In the genomic region with DNA sequence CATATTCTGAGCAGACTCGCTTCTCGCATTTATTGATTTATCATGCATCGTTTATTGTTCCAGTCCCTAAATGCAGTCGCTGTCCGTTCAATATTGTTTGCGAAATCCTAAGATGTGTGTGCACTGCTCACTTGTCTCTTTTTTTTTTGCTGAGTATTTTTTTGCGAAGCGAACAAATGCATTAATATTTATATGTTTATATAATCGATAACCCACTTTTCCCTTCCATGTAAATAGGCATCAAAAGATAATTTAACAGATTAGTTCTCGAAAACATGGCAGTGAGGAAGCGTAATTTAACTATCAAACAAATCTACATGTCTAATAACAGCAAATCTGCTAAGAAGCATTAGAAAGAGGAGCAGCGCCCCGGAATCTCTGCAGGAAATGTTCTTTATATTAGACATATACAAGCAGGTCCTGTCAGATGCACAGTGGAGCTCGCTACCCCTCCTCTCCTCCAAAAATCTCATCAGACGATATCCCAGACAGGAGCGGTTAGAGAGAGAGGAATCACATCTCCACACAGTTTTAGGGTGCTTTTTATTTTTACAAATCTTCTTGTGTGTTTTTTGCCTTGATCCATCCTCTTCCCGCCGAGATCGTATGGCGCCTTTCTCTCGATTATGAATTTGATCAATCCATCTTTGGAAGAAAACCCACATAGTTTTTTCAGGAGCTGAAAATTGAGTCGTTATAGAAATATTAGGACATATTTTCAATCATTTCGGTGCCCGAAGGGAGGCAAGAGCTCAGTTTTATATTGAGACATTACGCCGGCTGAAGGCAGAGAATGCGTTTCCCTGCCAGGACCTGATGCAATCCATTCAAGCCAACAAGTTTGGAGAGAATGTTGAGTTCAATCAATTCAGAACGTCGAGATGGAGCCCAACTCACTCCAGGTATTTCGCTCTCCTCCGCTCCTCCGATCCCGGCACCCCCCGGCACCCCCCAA, we compare ENCODE assay signal across 8 cellular contexts. TPM values are rescaled to one million over a fixed set of nuclear protein-coding genes. Genes with fewer than 3 reads are reported as not detected.
DNase-seq lines count a peak whose midpoint lies in the region; ATAC-seq, FAIRE-seq and TF ChIP-seq lines count a peak whose summit lies in the region.

A gene with protein sequence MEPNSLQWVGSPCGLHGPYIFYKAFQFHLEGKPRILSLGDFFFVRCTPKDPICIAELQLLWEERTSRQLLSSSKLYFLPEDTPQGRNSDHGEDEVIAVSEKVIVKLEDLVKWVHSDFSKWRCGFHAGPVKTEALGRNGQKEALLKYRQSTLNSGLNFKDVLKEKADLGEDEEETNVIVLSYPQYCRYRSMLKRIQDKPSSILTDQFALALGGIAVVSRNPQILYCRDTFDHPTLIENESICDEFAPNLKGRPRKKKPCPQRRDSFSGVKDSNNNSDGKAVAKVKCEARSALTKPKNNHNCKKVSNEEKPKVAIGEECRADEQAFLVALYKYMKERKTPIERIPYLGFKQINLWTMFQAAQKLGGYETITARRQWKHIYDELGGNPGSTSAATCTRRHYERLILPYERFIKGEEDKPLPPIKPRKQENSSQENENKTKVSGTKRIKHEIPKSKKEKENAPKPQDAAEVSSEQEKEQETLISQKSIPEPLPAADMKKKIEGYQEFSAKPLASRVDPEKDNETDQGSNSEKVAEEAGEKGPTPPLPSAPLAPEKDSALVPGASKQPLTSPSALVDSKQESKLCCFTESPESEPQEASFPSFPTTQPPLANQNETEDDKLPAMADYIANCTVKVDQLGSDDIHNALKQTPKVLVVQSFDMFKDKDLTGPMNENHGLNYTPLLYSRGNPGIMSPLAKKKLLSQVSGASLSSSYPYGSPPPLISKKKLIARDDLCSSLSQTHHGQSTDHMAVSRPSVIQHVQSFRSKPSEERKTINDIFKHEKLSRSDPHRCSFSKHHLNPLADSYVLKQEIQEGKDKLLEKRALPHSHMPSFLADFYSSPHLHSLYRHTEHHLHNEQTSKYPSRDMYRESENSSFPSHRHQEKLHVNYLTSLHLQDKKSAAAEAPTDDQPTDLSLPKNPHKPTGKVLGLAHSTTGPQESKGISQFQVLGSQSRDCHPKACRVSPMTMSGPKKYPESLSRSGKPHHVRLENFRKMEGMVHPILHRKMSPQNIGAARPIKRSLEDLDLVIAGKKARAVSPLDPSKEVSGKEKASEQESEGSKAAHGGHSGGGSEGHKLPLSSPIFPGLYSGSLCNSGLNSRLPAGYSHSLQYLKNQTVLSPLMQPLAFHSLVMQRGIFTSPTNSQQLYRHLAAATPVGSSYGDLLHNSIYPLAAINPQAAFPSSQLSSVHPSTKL (plus strand): TSS at position 871 of the 955 bp plus-strand sequence. CDS start 11 bp downstream, at position 882.

- peaks cover 20% of the 10 kb centered on the region for H3K36me3 Mint-ChIP-seq in activated CD8-positive, alpha-beta T cell treated with anti-CD3 and anti-CD28 coated beads for 36 hours (ENCODE audit: low read depth)
- H3K36me3 Mint-ChIP-seq in stimulated activated naive B cell treated with anti-CD40 and anti-IgM and Interleukin-4, amounts not matched to agents 10 μg/mL and 1 μg/mL and 100 μg/mL, for 72 hours: peaks cover 36 to 46% of the 10 kb centered on the region in 2 donors

- no peaks in the 10 kb centered on the region for H3K27me3 ChIP-seq in endocrine pancreas (ENCODE audit: control insufficient read depth, insufficient read depth, low read length)
- no peaks in the 10 kb centered on the region for H3K27me3 ChIP-seq in lung (ENCODE audit: control insufficient read depth, insufficient read depth)

- no peak for ATAC-seq in activated CD8-positive, alpha-beta T cell treated with anti-CD3 and anti-CD28 coated beads for 36 hours
- ATAC-seq in lung (ENCODE audit: insufficient read depth, low FRiP score): no peak
- ATAC-seq in stimulated activated naive B cell treated with anti-CD40 and anti-IgM and Interleukin-4, amounts not matched to agents 10 μg/mL and 1 μg/mL and 100 μg/mL, for 72 hours (replicated peaks): no peak
- ATAC-seq in HG02642 (IDR thresholded peaks at IDR 0.05; ENCODE audit: poor library complexity, unreplicated experiment): no peak

- H3K4me1 ChIP-seq in endocrine pancreas (ENCODE audit: control insufficient read depth, insufficient read depth, low read length): peaks cover 23% of the 10 kb centered on the region
- peaks cover 1 to 3% of the 10 kb centered on the region in 2 donors for H3K4me1 ChIP-seq in lung (ENCODE audit: control insufficient read depth in 2 of 2, insufficient read depth in 2 of 2, low read length in 2 of 2)

- TF ChIP-seq CTCF in activated CD8-positive, alpha-beta T cell treated with anti-CD3 and anti-CD28 coated beads for 36 hours (IDR thresholded peaks at IDR 0.05): no peak
- TF ChIP-seq CTCF in lung (IDR thresholded peaks at IDR 0.05; ENCODE audit: control extremely low read depth, extremely low read depth): no peak

- POLR2A ChIA-PET in activated CD8-positive, alpha-beta T cell treated with anti-CD3 and anti-CD28 coated beads for 36 hours (lab: Charles Lee): interaction anchor here (0.9 to 8.8 kb wide), 16 partner anchors 19 to 283 kb away, joined by 3 to 137 read pairs (median 8); no protein-coding TSS in a partner anchor

- H3K4me3 ChIP-seq in endocrine pancreas (ENCODE audit: control insufficient read depth, insufficient read depth, low read length) (peak within 1 kb of the TSS; percentile 99), lung (peak within 1 kb of the TSS; percentile 42)

- no peaks in the 10 kb centered on the region for H3K27me3 Mint-ChIP-seq in activated CD8-positive, alpha-beta T cell treated with anti-CD3 and anti-CD28 coated beads for 36 hours
- no peaks in the 10 kb centered on the region for H3K27me3 Mint-ChIP-seq in stimulated activated naive B cell treated with anti-CD40 and anti-IgM and Interleukin-4, amounts not matched to agents 10 μg/mL and 1 μg/mL and 100 μg/mL, for 72 hours

- H3K4me3 Mint-ChIP-seq in activated CD8-positive, alpha-beta T cell treated with anti-CD3 and anti-CD28 coated beads for 36 hours: peak within 1 kb of the TSS; percentile 86
- H3K4me3 Mint-ChIP-seq in stimulated activated naive B cell treated with anti-CD40 and anti-IgM and Interleukin-4, amounts not matched to agents 10 μg/mL and 1 μg/mL and 100 μg/mL, for 72 hours: peak within 1 kb of the TSS; percentile 91 to 95

- H3K4me1 Mint-ChIP-seq in activated CD8-positive, alpha-beta T cell treated with anti-CD3 and anti-CD28 coated beads for 36 hours (ENCODE audit: low read depth): peaks cover 45% of the 10 kb centered on the region
- peaks cover 24 to 51% of the 10 kb centered on the region in 2 donors for H3K4me1 Mint-ChIP-seq in stimulated activated naive B cell treated with anti-CD40 and anti-IgM and Interleukin-4, amounts not matched to agents 10 μg/mL and 1 μg/mL and 100 μg/mL, for 72 hours

- WGBS in lung, 2 donors: 0 to 1% methylated on average over 34 of the region's 34 CpGs

- no peak for DNase-seq in GM12891 (ENCODE audit: insufficient read length, low spot score)
- DNase-seq in NCI-H345 treated with DMSO at 0.1 percent for 48 hours (lab: John Stamatoyannopoulos, UW; ENCODE audit: unreplicated experiment): peak; percentile 57
- DNase-seq in activated CD8-positive, alpha-beta T cell treated with anti-CD3 and anti-CD28 coated beads for 36 hours: peak; percentile 66
- DNase-seq in lung (ENCODE audit: low spot score): peak; percentile 37
- peak; percentile 36 for DNase-seq in stimulated activated naive B cell treated with anti-CD40 and anti-IgM and Interleukin-4, amounts not matched to agents 10 μg/mL and 1 μg/mL and 100 μg/mL, for 72 hours

- H3K36me3 ChIP-seq in endocrine pancreas (ENCODE audit: control insufficient read depth, insufficient read depth, low read length): no peaks in the 10 kb centered on the region
- no peaks in the 10 kb centered on the region for H3K36me3 ChIP-seq in lung (ENCODE audit: control insufficient read depth in 2 of 2, insufficient read depth in 2 of 2, low read length in 2 of 2)

- peak within 1 kb of the TSS; percentile 85 for H3K9ac ChIP-seq in endocrine pancreas (ENCODE audit: control insufficient read depth, insufficient read depth, low read length)

- H3K9me3 Mint-ChIP-seq in activated CD8-positive, alpha-beta T cell treated with anti-CD3 and anti-CD28 coated beads for 36 hours: no peaks in the 10 kb centered on the region
- no peaks in the 10 kb centered on the region for H3K9me3 Mint-ChIP-seq in stimulated activated naive B cell treated with anti-CD40 and anti-IgM and Interleukin-4, amounts not matched to agents 10 μg/mL and 1 μg/mL and 100 μg/mL, for 72 hours

- TF ChIP-seq POLR2A in GM12891 (IDR thresholded peaks at IDR 0.05; ENCODE audit: low read depth, low read length): no peak

- peak; percentile 32 for FAIRE-seq in A204.1 (lab: Jason Lieb, UNC)
- peak; percentile 78 for FAIRE-seq in GM12891 (lab: Jason Lieb, UNC)

- peak within 1 kb of the TSS; percentile 97 for H3K27ac Mint-ChIP-seq in activated CD8-positive, alpha-beta T cell treated with anti-CD3 and anti-CD28 coated beads for 36 hours
- H3K27ac Mint-ChIP-seq in stimulated activated naive B cell treated with anti-CD40 and anti-IgM and Interleukin-4, amounts not matched to agents 10 μg/mL and 1 μg/mL and 100 μg/mL, for 72 hours: peak within 1 kb of the TSS; percentile 100

- intact Hi-C loops in activated CD8-positive, alpha-beta T cell treated with anti-CD3 and anti-CD28 coated beads for 36 hours (cut with micrococcal nuclease): loop anchor here (2.0 to 5.0 kb wide), 4 partner anchors 92 to 341 kb away; no protein-coding TSS in a partner anchor

- CTCF ChIA-PET in activated CD8-positive, alpha-beta T cell treated with anti-CD3 and anti-CD28 coated beads for 36 hours (lab: Charles Lee): interaction anchor here (0.7 to 11.0 kb wide), 11 partner anchors 34 to 150 kb away, joined by 3 to 98 read pairs (median 6); no protein-coding TSS in a partner anchor

- H3K27ac ChIP-seq in lung (ENCODE audit: low read depth in 1 of 2, low read length in 1 of 2): peak within 1 kb of the TSS; percentile 84 to 88

- H3K9me3 ChIP-seq in endocrine pancreas (ENCODE audit: control insufficient read depth, low read length) (no peaks in the 10 kb centered on the region), lung (ENCODE audit: control insufficient read depth in 2 of 2, insufficient read depth in 1 of 2, low read length in 1 of 2) (no peaks in the 10 kb centered on the region)

TF ChIP-seq in GM12891, 5 proteins besides CTCF, POLR2A, EP300 and RAD21:
- no peak for TF ChIP-seq PAX5 (IDR thresholded peaks at IDR 0.05; ENCODE audit: insufficient read depth, low read length, severe bottlenecking)

RNA-seq across cellular contexts. Expression of the gene that starts here (rescaled TPM):
- 1.9 TPM for polyA plus RNA-seq in GM12891 (2012; ENCODE audit: low read depth, missing spikeins)
- total RNA-seq in activated CD8-positive, alpha-beta T cell treated with anti-CD3 and anti-CD28 coated beads for 36 hours: 10 to 100 TPM; 26.7 to 28.3 TPM
- 10 to 100 TPM; 31.0 to 95.3 TPM for total RNA-seq in lung
- 10 to 100 TPM in 1 of 2 donors, 1 to 10 TPM in 1; 7.8 to 13.1 TPM for polyA plus RNA-seq in lung
